Comparison of ENCODE assay signal across 25 cellular contexts in the genomic region with DNA sequence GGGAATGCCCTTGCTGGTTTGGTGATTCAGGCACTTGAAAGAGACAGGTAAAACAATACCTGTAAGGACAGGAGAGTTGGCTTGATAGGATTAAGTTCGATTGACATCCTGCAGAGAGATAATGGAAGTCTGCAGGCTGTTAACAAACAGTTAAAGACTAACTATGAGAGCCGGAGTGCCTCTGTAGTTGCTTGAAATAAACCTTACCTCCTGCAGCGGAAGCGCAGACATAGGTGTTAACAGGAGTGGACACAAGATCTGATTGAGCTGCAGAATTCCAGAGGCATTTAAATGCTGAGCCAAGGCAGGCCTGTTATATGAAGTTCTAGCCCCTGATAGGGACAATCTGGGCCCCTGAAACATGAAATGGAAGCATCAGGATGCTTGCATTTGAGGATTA.
DNase-seq lines count a peak whose midpoint lies in the region; TF ChIP-seq lines count a peak whose summit lies in the region.
"Had no signal": no experiment of that assay in that cellular context is flagged by ENCODE, and none has a peak within 500 bp of the region (broad histone marks: within the 10 kb centered on the region; RNA-seq: fewer than 3 reads in every experiment).

No MANE protein-coding gene starts in this region.

- H3K9ac ChIP-seq in endodermal cell (ENCODE audit: extremely low read depth, low read length, poor library complexity, severe bottlenecking) = no peak overlapping the region
- H3K9ac ChIP-seq: BLaER1 had no signal

- H3K4me3 Mint-ChIP-seq in endodermal cell = no peak overlapping the region
- H3K4me3 Mint-ChIP-seq in T-helper 2 cell treated with Interferon-gamma antibody and Interleukin-4, amounts not matched to agents 5 μg/mL and 100 μg/mL, for 36 hours = no peak overlapping the region
- H3K4me3 Mint-ChIP-seq: CD14-positive monocyte; CD4-positive, alpha-beta memory T cell; CD4-positive, CD25-positive, alpha-beta regulatory T cell; CD8-positive, alpha-beta memory T cell had no signal

- H3K27me3 Mint-ChIP-seq in endodermal cell (ENCODE audit: insufficient read depth) = no peaks in the 10 kb centered on the region
- no peaks in the 10 kb centered on the region for H3K27me3 Mint-ChIP-seq in T-helper 2 cell treated with Interferon-gamma antibody and Interleukin-4, amounts not matched to agents 5 μg/mL and 100 μg/mL, for 36 hours (ENCODE audit: low read depth)
- H3K27me3 Mint-ChIP-seq: CD4-positive, alpha-beta memory T cell had no signal

- H3K4me1 ChIP-seq in cardiac muscle cell (ENCODE audit: low read depth) (peaks cover 14% of the 10 kb centered on the region), endodermal cell (ENCODE audit: control insufficient read depth, insufficient read depth, low read length) (peaks cover 4% of the 10 kb centered on the region)
- H3K4me1 ChIP-seq: BE2C, BLaER1 had no signal

- no peaks in the 10 kb centered on the region for H3K36me3 ChIP-seq in cardiac muscle cell
- no peaks in the 10 kb centered on the region for H3K36me3 ChIP-seq in endodermal cell (ENCODE audit: control insufficient read depth, insufficient read depth, low read length)
- H3K36me3 ChIP-seq: BE2C, BLaER1 had no signal

- no peak for TF ChIP-seq CTCF in cardiac muscle cell (IDR thresholded peaks at IDR 0.05; ENCODE audit: low read depth, low read length)
- no peak for TF ChIP-seq CTCF in endodermal cell (conservative IDR thresholded peaks at IDR 0.05)

- H3K36me3 Mint-ChIP-seq in endodermal cell (ENCODE audit: low read depth) = peaks cover 8% of the 10 kb centered on the region
- no peaks in the 10 kb centered on the region for H3K36me3 Mint-ChIP-seq in T-helper 2 cell treated with Interferon-gamma antibody and Interleukin-4, amounts not matched to agents 5 μg/mL and 100 μg/mL, for 36 hours (ENCODE audit: low read depth)
- H3K36me3 Mint-ChIP-seq: CD14-positive monocyte; CD4-positive, alpha-beta memory T cell; CD8-positive, alpha-beta memory T cell had no signal

- H3K27ac Mint-ChIP-seq in endodermal cell = peak overlapping the region; percentile 36
- no peak overlapping the region for H3K27ac Mint-ChIP-seq in T-helper 2 cell treated with Interferon-gamma antibody and Interleukin-4, amounts not matched to agents 5 μg/mL and 100 μg/mL, for 36 hours
- H3K27ac Mint-ChIP-seq: CD14-positive monocyte; CD4-positive, alpha-beta memory T cell had no signal

- H3K9me3 ChIP-seq in cardiac muscle cell (ENCODE audit: low read depth) (no peaks in the 10 kb centered on the region), endodermal cell (ENCODE audit: control insufficient read depth, low read length) (peaks cover 30% of the 10 kb centered on the region)
- H3K9me3 ChIP-seq: BE2C, BLaER1 had no signal

- H3K27me3 ChIP-seq in cardiac muscle cell (no peaks in the 10 kb centered on the region), endodermal cell (ENCODE audit: control insufficient read depth, insufficient read depth, low read length, poor library complexity, severe bottlenecking) (no peaks in the 10 kb centered on the region)
- H3K27me3 ChIP-seq: BE2C had no signal

- no peak overlapping the region for H3K4me3 ChIP-seq in cardiac muscle cell
- H3K4me3 ChIP-seq in endodermal cell (ENCODE audit: low read length) = no peak overlapping the region
- H3K4me3 ChIP-seq: BLaER1, GM12878 had no signal

- peaks cover 4% of the 10 kb centered on the region for H3K4me1 Mint-ChIP-seq in endodermal cell
- H3K4me1 Mint-ChIP-seq in T-helper 2 cell treated with Interferon-gamma antibody and Interleukin-4, amounts not matched to agents 5 μg/mL and 100 μg/mL, for 36 hours (ENCODE audit: low read depth) = no peaks in the 10 kb centered on the region
- H3K4me1 Mint-ChIP-seq: CD14-positive monocyte; CD8-positive, alpha-beta memory T cell had no signal

- intact Hi-C loops in cardiac septum (cut with DNase I) (no loop called here), posterior cingulate gyrus (cut with DNase I) (no loop called here)

- H3K27ac ChIP-seq in cardiac muscle cell (peak overlapping the region; percentile 16), endodermal cell (ENCODE audit: low read depth, low read length) (no peak overlapping the region)
- H3K27ac ChIP-seq: BLaER1 had no signal

- H3K9me3 Mint-ChIP-seq in endodermal cell = peaks cover 46% of the 10 kb centered on the region
- no peaks in the 10 kb centered on the region for H3K9me3 Mint-ChIP-seq in T-helper 2 cell treated with Interferon-gamma antibody and Interleukin-4, amounts not matched to agents 5 μg/mL and 100 μg/mL, for 36 hours

- DNase-seq in cardiac muscle cell (ENCODE audit: low read depth in 1 of 2, low spot score in 1 of 2) (peak in 1 of 2 donors; percentile 45), cardiac septum (ENCODE audit: low spot score) (no peak), endodermal cell (peak; percentile 75), iPS-NIHi7 (ENCODE audit: extremely low spot score) (peak; percentile 14), NOMO-1 (lab: John Stamatoyannopoulos, UW; ENCODE audit: unreplicated experiment in 2 of 2) (no peak), posterior cingulate gyrus (no peak)
- no peak for DNase-seq in T-helper 2 cell treated with Interferon-gamma antibody and Interleukin-4, amounts not matched to agents 5 μg/mL and 100 μg/mL, for 36 hours (ENCODE audit: low spot score)
- DNase-seq: 8988T; ACHN; BE2C; C1 segment of cervical spinal cord; CD4-positive, alpha-beta memory T cell; CD4-positive, CD25-positive, alpha-beta regulatory T cell; CD8-positive, alpha-beta memory T cell; COR-L47; DMS 273 treated with DMSO at 0.1 percent for 48 hours; DMS153; DMS53; DMS79; DND-41; EL; GDM1 had no signal

- WGBS in endodermal cell (ENCODE audit: insufficient coverage in 1 of 2, insufficient read length in 1 of 2), 2 experiments = 50% methylated on average over 4 of the region's 4 CpGs; no CpG with 5 or more reads in 1 of the 2 experiments

Comparison
In these comparisons a context has a peak if more than half of its experiments do, and no peak if none do; other contexts are left out.
1. DNase-seq: peak in endodermal cell (single experiment) and iPS-NIHi7 (single experiment); none in cardiac septum (single experiment), NOMO-1 (0 of 2), posterior cingulate gyrus (0 of 10) and T-helper 2 cell treated with Interferon-gamma antibody and Interleukin-4, amounts not matched to agents 5 μg/mL and 100 μg/mL, for 36 hours (single experiment).